22 cellular contexts compared by ENCODE assay signal in genomic region chr2:104026726-104027125, GRCh38.
DNase-seq lines count a peak whose midpoint lies in the region; ATAC-seq and TF ChIP-seq lines count a peak whose summit lies in the region.
"Had no signal": no experiment of that assay in that cellular context is flagged by ENCODE, and none has a peak within 500 bp of the region (broad histone marks: within the 10 kb centered on the region; RNA-seq: fewer than 3 reads in every experiment).

No MANE protein-coding gene starts in this region.

- DNase-seq in Daoy (ENCODE audit: low read depth) (peak; percentile 26), astrocyte of the cerebellum (ENCODE audit: low read depth) (no peak), fibroblast of gingiva (ENCODE audit: low read depth) (peak; percentile 6), DMS 273 (lab: John Stamatoyannopoulos, UW; ENCODE audit: unreplicated experiment) (no peak)
- no peak for DNase-seq in naive thymus-derived CD8-positive, alpha-beta T cell
- no peak for DNase-seq in stimulated activated CD4-positive, alpha-beta T cell treated with anti-CD3 and anti-CD28 coated beads, Interleukin-12 subunit alpha, Interleukin-12 subunit beta, amount 100 ng/mL, for 4 hours
- DNase-seq: 8988T, DMS79, GM23248, Karpas-422, NCI-H1417, NCI-H187, NCI-H2107, NCI-H446 treated with DMSO at 0.1 percent for 48 hours, NCI-H526 treated with DMSO at 0.1 percent for 48 hours, PC-3, Right ventricle myocardium superior, SW 1271 had no signal

- H3K4me3 Mint-ChIP-seq in naive thymus-derived CD8-positive, alpha-beta T cell: no peak overlapping the region
- H3K4me3 Mint-ChIP-seq: IgD-negative memory B cell had no signal

- H3K27me3 ChIP-seq in neuron (ENCODE audit: insufficient read depth, low read length): no peaks in the 10 kb centered on the region

- no peak overlapping the region for H3K27ac Mint-ChIP-seq in naive thymus-derived CD8-positive, alpha-beta T cell
- H3K27ac Mint-ChIP-seq: IgD-negative memory B cell had no signal

- no peaks in the 10 kb centered on the region for H3K4me1 Mint-ChIP-seq in naive thymus-derived CD8-positive, alpha-beta T cell
- H3K4me1 Mint-ChIP-seq: IgD-negative memory B cell had no signal

- POLR2A ChIA-PET in naive thymus-derived CD8-positive, alpha-beta T cell (lab: Charles Lee): no interaction called here

- no peaks in the 10 kb centered on the region for H3K9me3 ChIP-seq in neuron (ENCODE audit: low read length)

- H3K4me3 ChIP-seq in astrocyte of the cerebellum (ENCODE audit: low read depth, low read length) (peak overlapping the region; percentile 17), neuron (ENCODE audit: low read length) (peak overlapping the region; percentile 49)
- H3K4me3 ChIP-seq: GM23248 had no signal

- H3K9me3 Mint-ChIP-seq in naive thymus-derived CD8-positive, alpha-beta T cell: peaks cover 0 to 15% (median 4%) of the 10 kb centered on the region in 9 donors

- in situ Hi-C loops in astrocyte of the cerebellum (cut with HindIII; ENCODE audit: low sequenced_read_pairs): no loop called here

- no peaks in the 10 kb centered on the region for H3K36me3 ChIP-seq in neuron (ENCODE audit: insufficient read depth, low read length)

- H3K36me3 Mint-ChIP-seq in naive thymus-derived CD8-positive, alpha-beta T cell: no peaks in the 10 kb centered on the region
- H3K36me3 Mint-ChIP-seq: IgD-negative memory B cell had no signal

- ATAC-seq in HG02763 (IDR thresholded peaks at IDR 0.05; ENCODE audit: unreplicated experiment): no peak
- no peak for ATAC-seq in naive thymus-derived CD8-positive, alpha-beta T cell
- ATAC-seq: HCT116, PC-3 had no signal

- H2AFZ ChIP-seq in neuron (ENCODE audit: low read depth, low read length): peak overlapping the region; percentile 40
- H2AFZ ChIP-seq: GM23248 had no signal

- TF ChIP-seq CTCF in astrocyte of the cerebellum (IDR thresholded peaks at IDR 0.05; ENCODE audit: low read depth, low read length, missing control alignments): no peak

- H3K27me3 Mint-ChIP-seq in naive thymus-derived CD8-positive, alpha-beta T cell: no peaks in the 10 kb centered on the region
- H3K27me3 Mint-ChIP-seq: IgD-negative memory B cell had no signal

- peaks cover 40% of the 10 kb centered on the region for H3K4me1 ChIP-seq in neuron (ENCODE audit: insufficient read depth, low read length)

Comparison
In these comparisons a context has a peak if more than half of its experiments do, and no peak if none do; other contexts are left out.
1. DNase-seq: peak in Daoy (single experiment) and fibroblast of gingiva (single experiment); none in astrocyte of the cerebellum (single experiment), naive thymus-derived CD8-positive, alpha-beta T cell (0 of 10), stimulated activated CD4-positive, alpha-beta T cell treated with anti-CD3 and anti-CD28 coated beads, Interleukin-12 subunit alpha, Interleukin-12 subunit beta, amount 100 ng/mL, for 4 hours (single experiment) and DMS 273 (single experiment).